Comparison of ENCODE assay signal across 1 cellular context in genomic region chr1:203795382-203796222, GRCh38.
A peak's percentile ranks its signal among the peaks of the same experiment; 100 is the strongest.
TF ChIP-seq lines count a peak whose summit lies in the region.

Gene ZBED6, plus strand, starts transcription at chr1:203795623. Its CDS starts 1,900 bp downstream, at chr1:203797523.
Gene ZC3H11A, plus strand, starts transcription at chr1:203795623. Its CDS starts 21,448 bp downstream, at chr1:203817071.

TF ChIP-seq in HepG2, 621 proteins besides CTCF, POLR2A, EP300 and RAD21 (continued from another document and continues in another):
- TF ChIP-seq PRDM10 (CRISPR knock-in tag; IDR thresholded peaks at IDR 0.05; ENCODE audit: low read depth) (no peak), IRF2 (CRISPR knock-in tag; IDR thresholded peaks at IDR 0.05) (peak; percentile 94), FOXO1 (CRISPR knock-in tag; IDR thresholded peaks at IDR 0.05) (no peak; the same call in 1 of the 2 replicates), ARID2 (CRISPR knock-in tag; IDR thresholded peaks at IDR 0.05; ENCODE audit: borderline replicate concordance) (no peak), ATF6 (CRISPR knock-in tag; conservative IDR thresholded peaks at IDR 0.05) (no peak), ZNF350 (CRISPR knock-in tag; IDR thresholded peaks at IDR 0.05; ENCODE audit: borderline replicate concordance, low read depth) (peak; percentile 63; the same call in 1 of the 2 replicates), NR2F1 (CRISPR knock-in tag; IDR thresholded peaks at IDR 0.05) (peak; percentile 61 to 84), ZKSCAN5 (CRISPR knock-in tag; IDR thresholded peaks at IDR 0.05) (no peak), RFX1 (IDR thresholded peaks at IDR 0.05) (no peak), SIN3B (IDR thresholded peaks at IDR 0.05; ENCODE audit: low read length) (no peak), ZNF30 (CRISPR knock-in tag; IDR thresholded peaks at IDR 0.05) (no peak), ZMYM2 (CRISPR knock-in tag; IDR thresholded peaks at IDR 0.05) (no peak), ZNF292 (CRISPR knock-in tag; IDR thresholded peaks at IDR 0.05; ENCODE audit: borderline replicate concordance, low read depth) (no peak), MBD4 (IDR thresholded peaks at IDR 0.05; ENCODE audit: borderline replicate concordance, low read length) (no peak), ZNF496 (CRISPR knock-in tag; IDR thresholded peaks at IDR 0.05; ENCODE audit: insufficient replicate concordance) (no peak), FOXJ3 (CRISPR knock-in tag; IDR thresholded peaks at IDR 0.05; ENCODE audit: borderline replicate concordance) (no peak), MED1 (CRISPR knock-in tag; IDR thresholded peaks at IDR 0.05) (peak; percentile 54), ARNTL (CRISPR knock-in tag; IDR thresholded peaks at IDR 0.05) (no peak), ZMYM3 (CRISPR knock-in tag; IDR thresholded peaks at IDR 0.05) (no peak), ZSCAN12 (CRISPR knock-in tag; IDR thresholded peaks at IDR 0.05) (no peak), ZNF280B (CRISPR knock-in tag; IDR thresholded peaks at IDR 0.05; ENCODE audit: borderline replicate concordance) (no peak), HNRNPH1 (optimal IDR thresholded peaks at IDR 0.05; ENCODE audit: low read depth, low read length) (no peak), TCF7 (IDR thresholded peaks at IDR 0.05; ENCODE audit: low read depth) (no peak), ZSCAN20 (CRISPR knock-in tag; IDR thresholded peaks at IDR 0.05; ENCODE audit: borderline replicate concordance) (peak; percentile 74; the same call in 1 of the 2 replicates), ZMYM4 (CRISPR knock-in tag; IDR thresholded peaks at IDR 0.05) (peak; percentile 45; the same call in 1 of the 2 replicates), ZNF451 (CRISPR knock-in tag; IDR thresholded peaks at IDR 0.05) (no peak), HBP1 (CRISPR knock-in tag; IDR thresholded peaks at IDR 0.05; ENCODE audit: low read depth) (0 out of 2 replicates have a peak, but pooled peaks have one; percentile 30), SP5 (CRISPR knock-in tag; IDR thresholded peaks at IDR 0.05; ENCODE audit: borderline replicate concordance, low read depth) (no peak; the same call in 1 of the 2 replicates), GMEB1 (CRISPR knock-in tag; IDR thresholded peaks at IDR 0.05; ENCODE audit: borderline replicate concordance) (peak; percentile 92), THRA (CRISPR knock-in tag; IDR thresholded peaks at IDR 0.05; ENCODE audit: borderline replicate concordance) (no peak), CSRNP1 (CRISPR knock-in tag; IDR thresholded peaks at IDR 0.05) (no peak), CAMTA2 (CRISPR knock-in tag; IDR thresholded peaks at IDR 0.05; ENCODE audit: borderline replicate concordance) (no peak), FOXP4 (CRISPR knock-in tag; IDR thresholded peaks at IDR 0.05) (peak; percentile 56), FOXK2 (IDR thresholded peaks at IDR 0.05) (0 out of 2 replicates have a peak, but pooled peaks have one; percentile 22), SPEN (CRISPR knock-in tag; IDR thresholded peaks at IDR 0.05; ENCODE audit: low read depth) (peak; percentile 78), ZNF503 (CRISPR knock-in tag; IDR thresholded peaks at IDR 0.05) (0 out of 2 replicates have a peak, but pooled peaks have one; percentile 38), XBP1 (CRISPR knock-in tag; IDR thresholded peaks at IDR 0.05) (no peak), ZNF775 (CRISPR knock-in tag; IDR thresholded peaks at IDR 0.05; ENCODE audit: borderline replicate concordance) (no peak), ZNF644 (CRISPR knock-in tag; IDR thresholded peaks at IDR 0.05; ENCODE audit: low read depth) (no peak), CREB3 (CRISPR knock-in tag; IDR thresholded peaks at IDR 0.05) (0 out of 2 replicates have a peak, but pooled peaks have one; percentile 46), PCBP1 (IDR thresholded peaks at IDR 0.05; ENCODE audit: borderline replicate concordance, low read depth, low read length) (peak; percentile 93), MEIS1 (CRISPR knock-in tag; IDR thresholded peaks at IDR 0.05; ENCODE audit: borderline replicate concordance) (no peak), TMF1 (CRISPR knock-in tag; IDR thresholded peaks at IDR 0.05; ENCODE audit: low read depth) (no peak), KLF15 (CRISPR knock-in tag; IDR thresholded peaks at IDR 0.05; ENCODE audit: borderline replicate concordance) (peak; percentile 55; the same call in 1 of the 2 replicates), AKAP8 (CRISPR knock-in tag; IDR thresholded peaks at IDR 0.05) (no peak)
